ENCODE assay signal across 34 cellular contexts in genomic region chr15:48869966-48870365, GRCh38.
"Had no signal": no experiment of that assay in that cellular context is flagged by ENCODE, and none has a peak within 500 bp of the region (broad histone marks: within the 10 kb centered on the region; RNA-seq: fewer than 3 reads in every experiment).

No MANE protein-coding gene starts in this region.

- H3K27me3 ChIP-seq: brain microvascular endothelial cell, dorsolateral prefrontal cortex, foreskin keratinocyte, gastrocnemius medialis had no signal

- H3K36me3 ChIP-seq: brain microvascular endothelial cell, esophagus muscularis mucosa, gastrocnemius medialis, heart right ventricle, WERI-Rb-1 had no signal

- H3K4me1 Mint-ChIP-seq: activated B cell treated with CpG ODN at 0.5 μM for 24 hours; activated T-helper 17 cell treated with anti-CD3 and anti-CD28 coated beads, Interleukin-2, amount 50 U/mL, for 72 hours; central memory CD8-positive, alpha-beta T cell; T-helper 17 cell had no signal

- H3K9me3 Mint-ChIP-seq: activated B cell treated with CpG ODN at 0.5 μM for 24 hours; activated CD8-positive, alpha-beta T cell treated with anti-CD3 and anti-CD28 coated beads for 36 hours; activated T-cell treated with anti-CD3 and anti-CD28 coated beads, Interleukin-2, amount 50 U/mL, for 4 hours; activated T-helper 17 cell treated with anti-CD3 and anti-CD28 coated beads, Interleukin-2, amount 50 U/mL, for 72 hours; central memory CD8-positive, alpha-beta T cell; dendritic cell treated with granulocyte-macrophage colony-stimulating factor and Interleukin-4, amounts not matched to agents 40 ng/mL and 50 ng/mL, for 4 days; endodermal cell; T-helper 2 cell treated with Interferon-gamma antibody and Interleukin-4, amounts not matched to agents 5 μg/mL and 100 μg/mL, for 36 hours had no signal

- ATAC-seq: activated CD4-positive, CD25-positive, alpha-beta regulatory T cell treated with anti-CD3 and anti-CD28 coated beads, Interleukin-2, amount 50 U/mL, for 24 hours; activated CD8-positive, alpha-beta T cell treated with anti-CD3 and anti-CD28 coated beads for 36 hours; activated T-cell treated with anti-CD3 and anti-CD28 coated beads, Interleukin-2, amount 50 U/mL, for 4 hours; activated T-helper 17 cell treated with anti-CD3 and anti-CD28 coated beads, Interleukin-2, amount 50 U/mL, for 72 hours; foreskin keratinocyte; gastrocnemius medialis; heart right ventricle; T-helper 17 cell had no signal

- FAIRE-seq: astrocyte, bronchial epithelial cell had no signal

- DNase-seq: activated B cell treated with CpG ODN at 0.5 μM for 24 hours; activated CD4-positive, alpha-beta T cell treated with anti-CD3 and anti-CD28 coated beads for 48 hours; activated CD4-positive, alpha-beta T cell treated with anti-CD3 and anti-CD28 coated beads, Interleukin-2, amount 50 U/mL, for 1 hour; activated CD4-positive, alpha-beta T cell treated with anti-CD3 and anti-CD28 coated beads, Interleukin-2, amount 50 U/mL, for 48 hours; activated CD8-positive, alpha-beta memory T cell treated with anti-CD3 and anti-CD28 coated beads for 24 hours; activated CD8-positive, alpha-beta T cell treated with anti-CD3 and anti-CD28 coated beads for 36 hours; activated effector memory CD4-positive, alpha-beta T cell treated with Interleukin-2 at 50 U/mL for 16 hours; activated gamma-delta T cell treated with Interleukin-2 at 50 U/mL for 16 hours; activated naive CD4-positive, alpha-beta T cell treated with anti-CD3 and anti-CD28 coated beads, Interleukin-2, amount 50 U/mL, for 16 hours; activated naive CD4-positive, alpha-beta T cell treated with Interleukin-2 at 50 U/mL for 16 hours; activated T-cell treated with anti-CD3 and anti-CD28 coated beads, Interleukin-2, amount 50 U/mL, for 4 hours; amniotic stem cell; anterior cingulate cortex; brain microvascular endothelial cell; dorsolateral prefrontal cortex; effector memory CD4-positive, alpha-beta T cell; endodermal cell; erythroblast; foreskin keratinocyte; gastrocnemius medialis; heart right ventricle; T-helper 17 cell; T1000; WERI-Rb-1 had no signal

- H3K36me3 Mint-ChIP-seq: activated naive CD8-positive, alpha-beta T cell had no signal

- H3K4me3 Mint-ChIP-seq: activated B cell treated with CpG ODN at 0.5 μM for 24 hours; activated CD8-positive, alpha-beta T cell treated with anti-CD3 and anti-CD28 coated beads for 36 hours; activated naive CD8-positive, alpha-beta T cell; activated T-cell treated with anti-CD3 and anti-CD28 coated beads, Interleukin-2, amount 50 U/mL, for 4 hours; activated T-helper 17 cell treated with anti-CD3 and anti-CD28 coated beads, Interleukin-2, amount 50 U/mL, for 72 hours; central memory CD8-positive, alpha-beta T cell; dendritic cell treated with granulocyte-macrophage colony-stimulating factor and Interleukin-4, amounts not matched to agents 40 ng/mL and 50 ng/mL, for 4 days; endodermal cell; T-helper 17 cell; T-helper 2 cell treated with Interferon-gamma antibody and Interleukin-4, amounts not matched to agents 5 μg/mL and 100 μg/mL, for 36 hours had no signal

- H3K27ac Mint-ChIP-seq: activated B cell treated with CpG ODN at 0.5 μM for 24 hours; activated CD8-positive, alpha-beta T cell treated with anti-CD3 and anti-CD28 coated beads for 36 hours; activated naive CD8-positive, alpha-beta T cell; activated T-helper 17 cell treated with anti-CD3 and anti-CD28 coated beads, Interleukin-2, amount 50 U/mL, for 72 hours; dendritic cell treated with granulocyte-macrophage colony-stimulating factor and Interleukin-4, amounts not matched to agents 40 ng/mL and 50 ng/mL, for 4 days; endodermal cell; T-helper 17 cell; T-helper 2 cell treated with Interferon-gamma antibody and Interleukin-4, amounts not matched to agents 5 μg/mL and 100 μg/mL, for 36 hours had no signal

- H3K4me1 ChIP-seq: gastrocnemius medialis had no signal

- H3K27ac ChIP-seq: brain microvascular endothelial cell, coronary artery, dorsolateral prefrontal cortex, foreskin keratinocyte, gastrocnemius medialis, WERI-Rb-1 had no signal

- H3K4me3 ChIP-seq: coronary artery, dorsolateral prefrontal cortex, esophagus muscularis mucosa, gastrocnemius medialis, heart right ventricle had no signal

- H3K9me3 ChIP-seq: esophagus muscularis mucosa, gastrocnemius medialis, heart right ventricle had no signal
